ENCODE assay signal across 13 cellular contexts in genomic region chr3:53256704-53257055, GRCh38. TPM values are rescaled to one million over a fixed set of nuclear protein-coding genes. Genes with fewer than 3 reads are reported as not detected.
DNase-seq lines count a peak whose midpoint lies in the region; ATAC-seq and TF ChIP-seq lines count a peak whose summit lies in the region.
"Had no signal": no experiment of that assay in that cellular context is flagged by ENCODE, and none has a peak within 500 bp of the region (broad histone marks: within the 10 kb centered on the region; RNA-seq: fewer than 3 reads in every experiment).

No MANE protein-coding gene starts in this region.

- no TSS peak for BruUV-seq in Calu3 (replicated peaks; lab: Mats Ljungman, UMichigan)

- POLR2A ChIA-PET in activated CD8-positive, alpha-beta T cell treated with anti-CD3 and anti-CD28 coated beads for 36 hours (lab: Charles Lee), result interaction anchor here (1.1 kb wide), 1 partner anchor 20 kb away, joined by 3 read pairs; no protein-coding TSS in a partner anchor

- no peak for TF ChIP-seq CTCF in activated CD8-positive, alpha-beta T cell treated with anti-CD3 and anti-CD28 coated beads for 36 hours (IDR thresholded peaks at IDR 0.05)
- TF ChIP-seq CTCF in testis (IDR thresholded peaks at IDR 0.05) (no peak), Calu3 (IDR thresholded peaks at IDR 0.05; ENCODE audit: unreplicated experiment) (no peak)

- H3K27me3 Mint-ChIP-seq in activated naive CD4-positive, alpha-beta T cell treated with anti-CD3 and anti-CD28 coated beads, Interleukin-2, amount 10 ng/mL, durations not matched to agents 7 days and 5 days, result peaks cover 26% of the 10 kb centered on the region
- no peaks in the 10 kb centered on the region for H3K27me3 Mint-ChIP-seq in activated CD8-positive, alpha-beta T cell treated with anti-CD3 and anti-CD28 coated beads for 36 hours
- H3K27me3 Mint-ChIP-seq in Calu3 (ENCODE audit: unreplicated experiment), result no peaks in the 10 kb centered on the region
- H3K27me3 Mint-ChIP-seq: stimulated activated naive CD8-positive, alpha-beta T cell treated with anti-CD3 and anti-CD28 coated beads, Interleukin-15, amount 100 ng/mL, for 72 hours had no signal

- H3K27ac Mint-ChIP-seq in activated naive CD4-positive, alpha-beta T cell treated with anti-CD3 and anti-CD28 coated beads, Interleukin-2, amount 10 ng/mL, durations not matched to agents 7 days and 5 days, result peak overlapping the region; percentile 60
- H3K27ac Mint-ChIP-seq in activated naive CD4-positive, alpha-beta T cell treated with anti-CD3 and anti-CD28 coated beads, Interleukin-2, amount 50 U/mL, for 72 hours, result no peak overlapping the region
- H3K27ac Mint-ChIP-seq in activated CD8-positive, alpha-beta T cell treated with anti-CD3 and anti-CD28 coated beads for 36 hours, result no peak overlapping the region
- no peak overlapping the region for H3K27ac Mint-ChIP-seq in Calu3 (ENCODE audit: unreplicated experiment)

- WGBS in testis, 2 donors, result 81 to 84% methylated on average over 5 of the region's 5 CpGs

- peaks cover 39% of the 10 kb centered on the region for H3K4me1 Mint-ChIP-seq in activated naive CD4-positive, alpha-beta T cell treated with anti-CD3 and anti-CD28 coated beads, Interleukin-2, amount 10 ng/mL, durations not matched to agents 7 days and 5 days
- H3K4me1 Mint-ChIP-seq in activated CD8-positive, alpha-beta T cell treated with anti-CD3 and anti-CD28 coated beads for 36 hours (ENCODE audit: low read depth), result peaks cover 23% of the 10 kb centered on the region
- peaks cover 25% of the 10 kb centered on the region for H3K4me1 Mint-ChIP-seq in Calu3 (ENCODE audit: low read depth, unreplicated experiment)

- CTCF ChIA-PET in activated naive CD4-positive, alpha-beta T cell treated with anti-CD3 and anti-CD28 coated beads, Interleukin-2, amount 10 ng/mL, durations not matched to agents 7 days and 5 days (lab: Charles Lee), result no interaction called here
- CTCF ChIA-PET in activated CD8-positive, alpha-beta T cell treated with anti-CD3 and anti-CD28 coated beads for 36 hours (lab: Charles Lee), result no interaction called here
- CTCF ChIA-PET in Calu3 (lab: Charles Lee), result no interaction called here

- intact Hi-C loops in activated CD8-positive, alpha-beta T cell treated with anti-CD3 and anti-CD28 coated beads for 36 hours (cut with micrococcal nuclease), result no loop called here
- intact Hi-C loops in testis (cut with DNase I; ENCODE audit: low total_unique reads) (no loop called here), Calu3 (cut with micrococcal nuclease; ENCODE audit: unreplicated experiment) (no loop called here)

- no peak for TF ChIP-seq POLR2A in testis (IDR thresholded peaks at IDR 0.05)

- H3K4me3 ChIP-seq in testis, result no peak overlapping the region

- peaks cover 10% of the 10 kb centered on the region for H3K36me3 Mint-ChIP-seq in activated naive CD4-positive, alpha-beta T cell treated with anti-CD3 and anti-CD28 coated beads, Interleukin-2, amount 10 ng/mL, durations not matched to agents 7 days and 5 days
- H3K36me3 Mint-ChIP-seq in activated naive CD4-positive, alpha-beta T cell treated with anti-CD3 and anti-CD28 coated beads, Interleukin-2, amount 50 U/mL, for 72 hours, result peaks cover 5 to 21% of the 10 kb centered on the region in 2 donors
- H3K36me3 Mint-ChIP-seq in activated CD8-positive, alpha-beta T cell treated with anti-CD3 and anti-CD28 coated beads for 36 hours (ENCODE audit: low read depth), result peaks cover 27% of the 10 kb centered on the region
- peaks cover 42% of the 10 kb centered on the region for H3K36me3 Mint-ChIP-seq in Calu3 (ENCODE audit: insufficient read depth, unreplicated experiment)

- H3K9me3 ChIP-seq in testis, result no peaks in the 10 kb centered on the region
- H3K9me3 ChIP-seq: Peyer's patch had no signal

- H3K4me3 Mint-ChIP-seq in activated naive CD4-positive, alpha-beta T cell treated with anti-CD3 and anti-CD28 coated beads, Interleukin-2, amount 10 ng/mL, durations not matched to agents 7 days and 5 days, result no peak overlapping the region
- H3K4me3 Mint-ChIP-seq in activated CD8-positive, alpha-beta T cell treated with anti-CD3 and anti-CD28 coated beads for 36 hours, result peak overlapping the region; percentile 7
- no peak overlapping the region for H3K4me3 Mint-ChIP-seq in Calu3 (ENCODE audit: low read depth, unreplicated experiment)

- peaks cover 28% of the 10 kb centered on the region for H3K4me1 ChIP-seq in testis

- ATAC-seq in activated naive CD4-positive, alpha-beta T cell treated with anti-CD3 and anti-CD28 coated beads, Interleukin-2, amount 50 U/mL, for 72 hours, result no peak
- ATAC-seq in activated CD8-positive, alpha-beta T cell treated with anti-CD3 and anti-CD28 coated beads for 36 hours, result no peak
- ATAC-seq in left lobe of liver, result no peak
- ATAC-seq in HG03460 (IDR thresholded peaks at IDR 0.05; ENCODE audit: unreplicated experiment), result no peak

- no peaks in the 10 kb centered on the region for H3K9me3 Mint-ChIP-seq in activated naive CD4-positive, alpha-beta T cell treated with anti-CD3 and anti-CD28 coated beads, Interleukin-2, amount 10 ng/mL, durations not matched to agents 7 days and 5 days
- H3K9me3 Mint-ChIP-seq in activated naive CD4-positive, alpha-beta T cell treated with anti-CD3 and anti-CD28 coated beads, Interleukin-2, amount 50 U/mL, for 72 hours, result no peaks in the 10 kb centered on the region
- no peaks in the 10 kb centered on the region for H3K9me3 Mint-ChIP-seq in activated CD8-positive, alpha-beta T cell treated with anti-CD3 and anti-CD28 coated beads for 36 hours
- H3K9me3 Mint-ChIP-seq in Calu3 (ENCODE audit: low read depth, unreplicated experiment), result no peaks in the 10 kb centered on the region
- H3K9me3 Mint-ChIP-seq: stimulated activated naive CD8-positive, alpha-beta T cell treated with anti-CD3 and anti-CD28 coated beads, Interleukin-15, amount 100 ng/mL, for 72 hours had no signal

- peak overlapping the region; percentile 74 to 88 for H3K27ac ChIP-seq in testis
- H3K27ac ChIP-seq: cardiac muscle cell, WERI-Rb-1 had no signal

- no peak for DNase-seq in activated naive CD4-positive, alpha-beta T cell treated with anti-CD3 and anti-CD28 coated beads, Interleukin-2, amount 10 ng/mL, durations not matched to agents 7 days and 5 days
- no peak for DNase-seq in activated naive CD4-positive, alpha-beta T cell treated with anti-CD3 and anti-CD28 coated beads, Interleukin-2, amount 50 U/mL, for 72 hours (ENCODE audit: low spot score in 2 of 2)
- no peak for DNase-seq in activated CD8-positive, alpha-beta T cell treated with anti-CD3 and anti-CD28 coated beads for 36 hours
- peak; percentile 42 for DNase-seq in left lobe of liver (ENCODE audit: low spot score)
- DNase-seq in testis, result no peak
- no peak for DNase-seq in Calu3
- no peak for DNase-seq in NAMALWA (ENCODE audit: low spot score)
- DNase-seq: NCI-H1105 treated with DMSO at 0.1 percent for 48 hours, WERI-Rb-1 had no signal

- H3K27me3 ChIP-seq in testis, result no peaks in the 10 kb centered on the region
- H3K27me3 ChIP-seq: cardiac muscle cell, Peyer's patch had no signal

- H3K36me3 ChIP-seq in testis (ENCODE audit: low read depth, missing control alignments), result no peaks in the 10 kb centered on the region
- H3K36me3 ChIP-seq: cardiac muscle cell, Peyer's patch had no signal

RNA-seq across cellular contexts. Expression of gene TKT, which starts 0.9 kb away (rescaled TPM):
- 100 to 1,000 TPM; 258 to 359 TPM for total RNA-seq in activated naive CD4-positive, alpha-beta T cell treated with anti-CD3 and anti-CD28 coated beads, Interleukin-2, amount 50 U/mL, for 72 hours
- total RNA-seq in activated CD8-positive, alpha-beta T cell treated with anti-CD3 and anti-CD28 coated beads for 36 hours, result 100 to 1,000 TPM; 397 to 417 TPM
- total RNA-seq in left lobe of liver (109 TPM), testis (100 to 1,000 TPM; 112 to 184 TPM), Calu3 (2022) (391 and 446 TPM in 2 replicates)
- 99.9 TPM for polyA plus RNA-seq in testis (ENCODE audit: insufficient read depth, low read depth, low replicate concordance)
